Comparison of ENCODE assay signal across 1 cellular context in the genomic region with DNA sequence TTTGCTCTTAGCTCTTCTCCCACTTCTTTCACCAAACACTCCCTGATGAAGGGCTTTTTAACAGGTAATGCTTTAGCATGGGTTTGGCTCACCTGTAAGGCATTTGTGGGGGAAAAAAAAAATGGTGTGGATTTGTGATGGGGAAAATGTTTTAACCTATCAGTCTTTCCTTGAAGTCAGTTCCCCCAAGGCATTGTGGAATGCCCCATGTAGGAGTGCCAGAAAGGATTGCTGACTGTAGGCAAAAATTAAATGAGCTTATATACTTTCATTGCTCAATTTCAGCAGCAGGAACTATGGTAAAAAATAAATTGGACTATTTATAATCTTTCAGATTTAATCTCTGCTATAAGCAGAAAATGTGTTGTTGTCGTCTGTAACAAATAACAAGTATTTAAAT.
TF ChIP-seq lines count a peak whose summit lies in the region.

No MANE protein-coding gene starts in this region.

TF ChIP-seq in HepG2, 621 proteins besides CTCF, POLR2A, EP300 and RAD21 (continued from another document):
- TF ChIP-seq, protein P1, sequence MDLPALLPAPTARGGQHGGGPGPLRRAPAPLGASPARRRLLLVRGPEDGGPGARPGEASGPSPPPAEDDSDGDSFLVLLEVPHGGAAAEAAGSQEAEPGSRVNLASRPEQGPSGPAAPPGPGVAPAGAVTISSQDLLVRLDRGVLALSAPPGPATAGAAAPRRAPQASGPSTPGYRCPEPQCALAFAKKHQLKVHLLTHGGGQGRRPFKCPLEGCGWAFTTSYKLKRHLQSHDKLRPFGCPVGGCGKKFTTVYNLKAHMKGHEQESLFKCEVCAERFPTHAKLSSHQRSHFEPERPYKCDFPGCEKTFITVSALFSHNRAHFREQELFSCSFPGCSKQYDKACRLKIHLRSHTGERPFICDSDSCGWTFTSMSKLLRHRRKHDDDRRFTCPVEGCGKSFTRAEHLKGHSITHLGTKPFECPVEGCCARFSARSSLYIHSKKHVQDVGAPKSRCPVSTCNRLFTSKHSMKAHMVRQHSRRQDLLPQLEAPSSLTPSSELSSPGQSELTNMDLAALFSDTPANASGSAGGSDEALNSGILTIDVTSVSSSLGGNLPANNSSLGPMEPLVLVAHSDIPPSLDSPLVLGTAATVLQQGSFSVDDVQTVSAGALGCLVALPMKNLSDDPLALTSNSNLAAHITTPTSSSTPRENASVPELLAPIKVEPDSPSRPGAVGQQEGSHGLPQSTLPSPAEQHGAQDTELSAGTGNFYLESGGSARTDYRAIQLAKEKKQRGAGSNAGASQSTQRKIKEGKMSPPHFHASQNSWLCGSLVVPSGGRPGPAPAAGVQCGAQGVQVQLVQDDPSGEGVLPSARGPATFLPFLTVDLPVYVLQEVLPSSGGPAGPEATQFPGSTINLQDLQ (CRISPR knock-in tag; IDR thresholded peaks at IDR 0.05): no peak
TF ChIP-seq in HepG2: peak in this region for 1.
